In genomic region chr7:85471312-85471711, GRCh38 we compare ENCODE assay signal across 22 cellular contexts.
DNase-seq lines count a peak whose midpoint lies in the region; ATAC-seq and TF ChIP-seq lines count a peak whose summit lies in the region.
"Had no signal": no experiment of that assay in that cellular context is flagged by ENCODE, and none has a peak within 500 bp of the region (broad histone marks: within the 10 kb centered on the region; RNA-seq: fewer than 3 reads in every experiment).

No MANE protein-coding gene starts in this region.

- H3K56ac ChIP-seq in IMR-90 (ENCODE audit: extremely low read depth, insufficient read depth, low read length): no peak overlapping the region

- H3K4me2 ChIP-seq in BLaER1 (peak overlapping the region; percentile 53), IMR-90 (ENCODE audit: low read depth, low read length) (peak overlapping the region; percentile 46), PC-3 (ENCODE audit: low read length) (no peak overlapping the region)
- H3K4me2 ChIP-seq: GM23338 had no signal

- no peak for TF ChIP-seq RAD21 in IMR-90 (IDR thresholded peaks at IDR 0.05; ENCODE audit: low read length)

- peak; percentile 40 for DNase-seq in IMR-90
- no peak for DNase-seq in PC-3
- DNase-seq in fibroblast of peridontal ligament (ENCODE audit: extremely low read depth): peak; percentile 35
- DNase-seq in CD8-positive, alpha-beta memory T cell: no peak
- no peak for DNase-seq in NCI-H2081 treated with DMSO at 0.1 percent for 48 hours (lab: John Stamatoyannopoulos, UW)
- DNase-seq in T1000 (lab: John Stamatoyannopoulos, UW): no peak
- DNase-seq: ACHN; activated gamma-delta T cell treated with Interleukin-2 at 50 U/mL for 16 hours; CD4-positive, CD25-positive, alpha-beta regulatory T cell; erythroblast; gastrocnemius medialis; MG63; NCI-H1694 treated with DMSO at 0.1 percent for 48 hours; NCI-H345; ovary; right lobe of liver; RPMI8226; stimulated activated CD4-positive, alpha-beta T cell treated with anti-CD3 and anti-CD28 coated beads, Interleukin-15, amount 100 ng/mL, for 24 hours had no signal

- no peak overlapping the region for H3K4ac ChIP-seq in IMR-90 (ENCODE audit: low read depth, low read length)

- no peak overlapping the region for H3K27ac Mint-ChIP-seq in CD8-positive, alpha-beta memory T cell
- H3K27ac Mint-ChIP-seq: CD4-positive, CD25-positive, alpha-beta regulatory T cell; GM23338; IgD-negative memory B cell had no signal

- H3K4me1 Mint-ChIP-seq in CD8-positive, alpha-beta memory T cell: no peaks in the 10 kb centered on the region
- H3K4me1 Mint-ChIP-seq: CD4-positive, CD25-positive, alpha-beta regulatory T cell; IgD-negative memory B cell had no signal

- H3K9ac ChIP-seq in BLaER1 (no peak overlapping the region), IMR-90 (ENCODE audit: low read depth, low read length) (no peak overlapping the region), PC-3 (ENCODE audit: low read length) (no peak overlapping the region)

- H3K36me3 ChIP-seq in BLaER1 (no peaks in the 10 kb centered on the region), IMR-90 (ENCODE audit: control insufficient read depth, insufficient read depth, low read length) (no peaks in the 10 kb centered on the region), PC-3 (ENCODE audit: low read depth, low read length) (no peaks in the 10 kb centered on the region)
- H3K36me3 ChIP-seq in CD8-positive, alpha-beta memory T cell (ENCODE audit: insufficient read depth, low read length): no peaks in the 10 kb centered on the region
- H3K36me3 ChIP-seq: gastrocnemius medialis, MG63, ovary, right lobe of liver had no signal

- no peak for TF ChIP-seq POLR2A in IMR-90 (IDR thresholded peaks at IDR 0.05; ENCODE audit: low read depth, low read length)

- H4K20me1 ChIP-seq in BLaER1: no peaks in the 10 kb centered on the region
- H4K20me1 ChIP-seq in IMR-90 (ENCODE audit: insufficient read depth, low read length): no peaks in the 10 kb centered on the region
- H4K20me1 ChIP-seq in PC-3 (ENCODE audit: low read length): no peaks in the 10 kb centered on the region

- H3K79me1 ChIP-seq in IMR-90 (ENCODE audit: low read depth in 1 of 2, low read length in 2 of 2): no peaks in the 10 kb centered on the region

- H2BK5ac ChIP-seq in IMR-90 (ENCODE audit: low read depth, low read length, poor library complexity, severe bottlenecking): peak overlapping the region; percentile 47

- H3K9me2 ChIP-seq in PC-3 (replicated peaks; ENCODE audit: low read length): no peaks in the 10 kb centered on the region

- H2AK9ac ChIP-seq in IMR-90 (replicated peaks; ENCODE audit: low read depth, low read length, poor library complexity): no peak overlapping the region

- in situ Hi-C loops in IMR-90 (cut with MboI; ENCODE audit: low sequenced_read_pairs): no loop called here

- CTCF ChIA-PET in IMR-90 (lab: Yijun Ruan, JAX): interaction anchor here (0.7 to 1.1 kb wide), 2 partner anchors 19 to 82 kb away, joined by 3 to 5 read pairs; no protein-coding TSS in a partner anchor
- CTCF ChIA-PET in PC-3 (lab: Charles Lee): no interaction called here
- CTCF ChIA-PET in CD8-positive, alpha-beta memory T cell (lab: Charles Lee): no interaction called here

- H3K23ac ChIP-seq in IMR-90 (ENCODE audit: low read depth, low read length): no peak overlapping the region

- dilution Hi-C loops in IMR-90 (cut with HindIII; ENCODE audit: low sequenced_read_pairs, unreplicated experiment): no loop called here

- H3K4me3 ChIP-seq in BLaER1: no peak overlapping the region
- no peak overlapping the region for H3K4me3 ChIP-seq in IMR-90 (ENCODE audit: insufficient read depth, low read depth, low read length)
- H3K4me3 ChIP-seq in PC-3 (ENCODE audit: low read length): no peak overlapping the region
- H3K4me3 ChIP-seq in CD8-positive, alpha-beta memory T cell (ENCODE audit: low read length): no peak overlapping the region
- H3K4me3 ChIP-seq: gastrocnemius medialis, GM23338, MG63, ovary, right lobe of liver had no signal

- TF ChIP-seq CTCF in IMR-90 (conservative IDR thresholded peaks at IDR 0.05; ENCODE audit: low read depth, low read length) (no peak), PC-3 (conservative IDR thresholded peaks at IDR 0.05; ENCODE audit: low read depth, low read length) (peak; percentile 27; the same call in 1 of the 2 replicates)

- no peak overlapping the region for H2BK120ac ChIP-seq in IMR-90 (ENCODE audit: low read depth, low read length)

- BruUV-seq in IMR-90 (replicated peaks; lab: Mats Ljungman, UMichigan): no TSS peak
- no TSS peak for BruUV-seq in PC-3 (replicated peaks; lab: Mats Ljungman, UMichigan)

- no peak overlapping the region for H3K14ac ChIP-seq in IMR-90 (replicated peaks; ENCODE audit: low read depth, low read length)

- POLR2A ChIA-PET in IMR-90 (lab: Charles Lee; ENCODE audit: unreplicated experiment) (no interaction called here), PC-3 (lab: Charles Lee; ENCODE audit: unreplicated experiment) (no interaction called here)
- POLR2A ChIA-PET in CD8-positive, alpha-beta memory T cell (lab: Charles Lee): no interaction called here

- H3K4me3 Mint-ChIP-seq in CD8-positive, alpha-beta memory T cell: no peak overlapping the region
- H3K4me3 Mint-ChIP-seq: CD4-positive, CD25-positive, alpha-beta regulatory T cell; GM23338; IgD-negative memory B cell had no signal

- peaks cover 2 to 11% (median 7%) of the 10 kb centered on the region in 5 donors for H3K9me3 Mint-ChIP-seq in CD8-positive, alpha-beta memory T cell
- H3K9me3 Mint-ChIP-seq: GM23338, IgD-negative memory B cell had no signal

- H3K79me2 ChIP-seq in PC-3 (ENCODE audit: low read length): no peaks in the 10 kb centered on the region

- H3K4me1 ChIP-seq in BLaER1: peaks cover 18% of the 10 kb centered on the region
- H3K4me1 ChIP-seq in IMR-90 (ENCODE audit: control insufficient read depth, insufficient read depth, low read length): no peaks in the 10 kb centered on the region
- peaks cover 10% of the 10 kb centered on the region; the same call in 1 of the 2 replicates for H3K4me1 ChIP-seq in PC-3 (ENCODE audit: insufficient read depth, low read length)
- H3K4me1 ChIP-seq in CD8-positive, alpha-beta memory T cell (ENCODE audit: insufficient read depth, low read length): no peaks in the 10 kb centered on the region
- H3K4me1 ChIP-seq: gastrocnemius medialis, right lobe of liver had no signal

- H3K9me3 ChIP-seq in BLaER1 (no peaks in the 10 kb centered on the region), IMR-90 (ENCODE audit: control insufficient read depth, insufficient read depth, low read length) (no peaks in the 10 kb centered on the region), PC-3 (ENCODE audit: low read length) (no peaks in the 10 kb centered on the region)
- H3K9me3 ChIP-seq in CD8-positive, alpha-beta memory T cell (ENCODE audit: low read length): no peaks in the 10 kb centered on the region
- H3K9me3 ChIP-seq: gastrocnemius medialis, MG63, ovary, right lobe of liver had no signal

- no peaks in the 10 kb centered on the region for H3F3A ChIP-seq in PC-3 (ENCODE audit: low read length, unreplicated experiment)

- H2AK5ac ChIP-seq in IMR-90 (ENCODE audit: low read depth, low read length): no peak overlapping the region

- 0 out of 2 replicates have a peak, but pooled peaks cover 4% of the 10 kb centered on the region for H3K9me1 ChIP-seq in IMR-90 (ENCODE audit: insufficient read depth, low read length)

- no peaks in the 10 kb centered on the region for H3K27me3 Mint-ChIP-seq in CD8-positive, alpha-beta memory T cell
- H3K27me3 Mint-ChIP-seq: CD4-positive, CD25-positive, alpha-beta regulatory T cell; IgD-negative memory B cell had no signal

- no peaks in the 10 kb centered on the region for H3K36me3 Mint-ChIP-seq in CD8-positive, alpha-beta memory T cell
- H3K36me3 Mint-ChIP-seq: CD4-positive, CD25-positive, alpha-beta regulatory T cell; IgD-negative memory B cell had no signal

- no peak overlapping the region for H3K18ac ChIP-seq in IMR-90 (ENCODE audit: low read depth, low read length)

- H2BK20ac ChIP-seq in IMR-90 (ENCODE audit: low read depth, low read length): no peak overlapping the region

- H4K5ac ChIP-seq in IMR-90 (ENCODE audit: low read depth, low read length): no peak overlapping the region

- no peak overlapping the region for H2AFZ ChIP-seq in IMR-90 (replicated peaks; ENCODE audit: low read length, poor library complexity)
- H2AFZ ChIP-seq in PC-3 (ENCODE audit: low read length): no peak overlapping the region
- H2AFZ ChIP-seq: GM23338 had no signal

- ATAC-seq in IMR-90 (ENCODE audit: low read depth) (peak; percentile 48), PC-3 (no peak), GM21825 (IDR thresholded peaks at IDR 0.05; ENCODE audit: unreplicated experiment) (no peak)
- ATAC-seq: gastrocnemius medialis, GM23338, right lobe of liver had no signal

- H3K27ac ChIP-seq in BLaER1: no peak overlapping the region
- no peak overlapping the region for H3K27ac ChIP-seq in IMR-90 (ENCODE audit: insufficient read depth, low read length)
- no peak overlapping the region for H3K27ac ChIP-seq in PC-3 (ENCODE audit: low read length)
- no peak overlapping the region for H3K27ac ChIP-seq in CD8-positive, alpha-beta memory T cell (ENCODE audit: low read depth, low read length)
- H3K27ac ChIP-seq: gastrocnemius medialis, ovary, right lobe of liver had no signal

- H4K8ac ChIP-seq in IMR-90 (ENCODE audit: low read depth in 2 of 2, low read length in 2 of 2): no peak overlapping the region

- intact Hi-C loops in IMR-90 (cut with micrococcal nuclease): loop anchor here (5.0 kb wide), 1 partner anchor 281 kb away; no protein-coding TSS in a partner anchor
- intact Hi-C loops in PC-3 (cut with micrococcal nuclease): loop anchor here (2.0 kb wide), 1 partner anchor 83 kb away; no protein-coding TSS in a partner anchor

- H3K27me3 ChIP-seq in BLaER1 (no peaks in the 10 kb centered on the region), IMR-90 (ENCODE audit: control insufficient read depth, insufficient read depth, low read length) (no peaks in the 10 kb centered on the region), PC-3 (ENCODE audit: low read length) (no peaks in the 10 kb centered on the region)
- H3K27me3 ChIP-seq in CD8-positive, alpha-beta memory T cell (ENCODE audit: insufficient read depth, low read length, poor library complexity, severe bottlenecking): no peaks in the 10 kb centered on the region
- H3K27me3 ChIP-seq: gastrocnemius medialis, MG63, ovary, right lobe of liver had no signal

- no peak overlapping the region for H2BK15ac ChIP-seq in IMR-90 (ENCODE audit: low read depth, low read length)

- no peak overlapping the region for H4K91ac ChIP-seq in IMR-90 (ENCODE audit: insufficient read depth, low read depth, low read length)

TF ChIP-seq in IMR-90, 13 proteins besides CTCF, POLR2A, EP300 and RAD21:
- 0 out of 2 replicates have a peak, but pooled peaks have one; percentile 27 for TF ChIP-seq CEBPB (IDR thresholded peaks at IDR 0.05; ENCODE audit: low read depth, low read length)
- TF ChIP-seq MAZ (IDR thresholded peaks at IDR 0.05; ENCODE audit: borderline replicate concordance, low read depth, low read length): no peak
- TF ChIP-seq RCOR1 (IDR thresholded peaks at IDR 0.05; ENCODE audit: insufficient replicate concordance, low read length): no peak

Comparison
In these comparisons a context has a peak if more than half of its experiments do, and no peak if none do; other contexts are left out.
1. DNase-seq: peak in IMR-90 (single experiment) and fibroblast of peridontal ligament (single experiment); none in PC-3 (single experiment), CD8-positive, alpha-beta memory T cell (0 of 5), NCI-H2081 treated with DMSO at 0.1 percent for 48 hours (single experiment) and T1000 (single experiment).